Comparison of ENCODE assay signal across 8 cellular contexts in genomic region chr19:46713781-46714522, GRCh38. TPM values are rescaled to one million over a fixed set of nuclear protein-coding genes. Genes with fewer than 3 reads are reported as not detected.
DNase-seq lines count a peak whose midpoint lies in the region; ATAC-seq, FAIRE-seq and TF ChIP-seq lines count a peak whose summit lies in the region.

No MANE protein-coding gene starts in this region.

- H3K27ac Mint-ChIP-seq in CD8-positive, alpha-beta T cell: peak overlapping the region; percentile 99

- no peak for FAIRE-seq in HTR-8/SVneo (lab: Jason Lieb, UNC)

- H3K27ac ChIP-seq in CD8-positive, alpha-beta T cell (ENCODE audit: low read depth, low read length): peak overlapping the region; percentile 77
- H3K27ac ChIP-seq in thymus (ENCODE audit: low read depth): peak overlapping the region; percentile 96

- H3K4me3 ChIP-seq in CD8-positive, alpha-beta T cell (ENCODE audit: low read depth, low read length): peak overlapping the region; percentile 71
- peak overlapping the region; percentile 96 for H3K4me3 ChIP-seq in thymus (ENCODE audit: low read length)

- WGBS in thymus: under 1% methylated on average over 43 of the region's 43 CpGs

- no peak for TF ChIP-seq CTCF in CD8-positive, alpha-beta T cell (IDR thresholded peaks at IDR 0.05)
- no peak for TF ChIP-seq CTCF in omental fat pad (IDR thresholded peaks at IDR 0.05)

- no peaks in the 10 kb centered on the region for H3K27me3 Mint-ChIP-seq in CD8-positive, alpha-beta T cell (ENCODE audit: low read depth)

- peaks cover 9% of the 10 kb centered on the region for H3K36me3 ChIP-seq in CD8-positive, alpha-beta T cell (ENCODE audit: insufficient read depth, low read length)
- peaks cover 29% of the 10 kb centered on the region for H3K36me3 ChIP-seq in thymus (ENCODE audit: control insufficient read depth, insufficient read depth)

- H3K4me1 ChIP-seq in CD8-positive, alpha-beta T cell (ENCODE audit: insufficient read depth, low read length): peaks cover 35% of the 10 kb centered on the region
- peaks cover 18% of the 10 kb centered on the region for H3K4me1 ChIP-seq in thymus (ENCODE audit: control insufficient read depth, insufficient read depth, low read length)

- H3K4me1 Mint-ChIP-seq in CD8-positive, alpha-beta T cell (ENCODE audit: low read depth): peaks cover 41% of the 10 kb centered on the region

- no peaks in the 10 kb centered on the region for H3K9me3 ChIP-seq in CD8-positive, alpha-beta T cell (ENCODE audit: low read length)
- no peaks in the 10 kb centered on the region for H3K9me3 ChIP-seq in thymus (ENCODE audit: control insufficient read depth)

- peak; percentile 40; the same call in 1 of the 2 replicates for TF ChIP-seq POLR2A in Raji (IDR thresholded peaks at IDR 0.05; ENCODE audit: insufficient read depth, low read depth, low read length)

- peak; percentile 59 for ATAC-seq in CD8-positive, alpha-beta T cell
- ATAC-seq in omental fat pad (ENCODE audit: low FRiP score): peak; percentile 52

- peak; percentile 34 to 87 (median 72) for DNase-seq in CD8-positive, alpha-beta T cell
- peak; percentile 97 for DNase-seq in HTR-8/SVneo (ENCODE audit: insufficient read length, low spot score)
- peak in 3 of 4 experiments; percentile 24 to 81 (median 78) for DNase-seq in activated naive CD4-positive, alpha-beta T cell (lab: John Stamatoyannopoulos, UW)
- DNase-seq in germinal center (ENCODE audit: low spot score): peak; percentile 73
- peak; percentile 84 for DNase-seq in omental fat pad (ENCODE audit: low spot score)
- no peak for DNase-seq in NCI-H1694 (lab: John Stamatoyannopoulos, UW)

- intact Hi-C loops in CD8-positive, alpha-beta T cell (cut with DNase I, micrococcal nuclease): loop anchor here (1.0 to 5.0 kb wide), 7 partner anchors 10 to 398 kb away; partner anchors contain the start of genes CALM3 (in 2 of the 2), DACT3 (in 2 of the 2) and ZC3H4 (in 1 of the 2)

- POLR2A ChIA-PET in CD8-positive, alpha-beta T cell (lab: Charles Lee): interaction anchor here (0.9 to 3.7 kb wide), 16 partner anchors 9 to 513 kb away, joined by 3 to 28 read pairs (median 4); partner anchors contain the start of genes CALM3, DACT3, SLC1A5 and ZC3H4

- peak overlapping the region; percentile 92 for H3K4me3 Mint-ChIP-seq in CD8-positive, alpha-beta T cell

- H3K27me3 ChIP-seq in CD8-positive, alpha-beta T cell (ENCODE audit: insufficient read depth, low read length): no peaks in the 10 kb centered on the region
- no peaks in the 10 kb centered on the region for H3K27me3 ChIP-seq in thymus (ENCODE audit: control insufficient read depth, insufficient read depth)

- peaks cover 36% of the 10 kb centered on the region for H3K36me3 Mint-ChIP-seq in CD8-positive, alpha-beta T cell

- CTCF ChIA-PET in CD8-positive, alpha-beta T cell (lab: Charles Lee): interaction anchor here (1.0 to 7.8 kb wide), 10 partner anchors 9 to 192 kb away, joined by 3 to 79 read pairs (median 4); partner anchors contain the start of genes CALM3 and DACT3

- no peaks in the 10 kb centered on the region for H3K9me3 Mint-ChIP-seq in CD8-positive, alpha-beta T cell

RNA-seq across cellular contexts. Expression of gene PRKD2, which starts 3.0 kb away (rescaled TPM):
- total RNA-seq in CD8-positive, alpha-beta T cell: 10 to 100 TPM; 81.1 to 89.7 TPM
- 10 to 100 TPM; 11.8 to 41.3 (median 19.5) TPM for total RNA-seq in omental fat pad
- polyA plus RNA-seq in thymus: 109 TPM

RNA-seq across cellular contexts. Expression of gene FKRP, which starts 31.9 kb away (rescaled TPM):
- total RNA-seq in CD8-positive, alpha-beta T cell: 10 to 100 TPM; 23.2 to 25.4 TPM
- 10 to 100 TPM in 3 of 4 donors, 1 to 10 TPM in 1; 9.2 to 20.5 (median 13.9) TPM for total RNA-seq in omental fat pad
- 13.5 TPM for polyA plus RNA-seq in thymus

RNA-seq across cellular contexts. Expression of gene STRN4, which starts 32.3 kb away (rescaled TPM):
- total RNA-seq in CD8-positive, alpha-beta T cell: 100 to 1,000 TPM; 120 to 126 TPM
- 10 to 100 TPM; 33.6 to 92.3 (median 64.7) TPM for total RNA-seq in omental fat pad
- polyA plus RNA-seq in thymus: 38.7 TPM

RNA-seq across cellular contexts. Expression of gene DACT3, which starts 53.0 kb away (rescaled TPM):
- not detected for total RNA-seq in CD8-positive, alpha-beta T cell
- under 1 TPM; 0.31 to 0.79 (median 0.52) TPM for total RNA-seq in omental fat pad
- 3.4 TPM for polyA plus RNA-seq in thymus
